1 cellular context compared by ENCODE assay signal in the genomic region with DNA sequence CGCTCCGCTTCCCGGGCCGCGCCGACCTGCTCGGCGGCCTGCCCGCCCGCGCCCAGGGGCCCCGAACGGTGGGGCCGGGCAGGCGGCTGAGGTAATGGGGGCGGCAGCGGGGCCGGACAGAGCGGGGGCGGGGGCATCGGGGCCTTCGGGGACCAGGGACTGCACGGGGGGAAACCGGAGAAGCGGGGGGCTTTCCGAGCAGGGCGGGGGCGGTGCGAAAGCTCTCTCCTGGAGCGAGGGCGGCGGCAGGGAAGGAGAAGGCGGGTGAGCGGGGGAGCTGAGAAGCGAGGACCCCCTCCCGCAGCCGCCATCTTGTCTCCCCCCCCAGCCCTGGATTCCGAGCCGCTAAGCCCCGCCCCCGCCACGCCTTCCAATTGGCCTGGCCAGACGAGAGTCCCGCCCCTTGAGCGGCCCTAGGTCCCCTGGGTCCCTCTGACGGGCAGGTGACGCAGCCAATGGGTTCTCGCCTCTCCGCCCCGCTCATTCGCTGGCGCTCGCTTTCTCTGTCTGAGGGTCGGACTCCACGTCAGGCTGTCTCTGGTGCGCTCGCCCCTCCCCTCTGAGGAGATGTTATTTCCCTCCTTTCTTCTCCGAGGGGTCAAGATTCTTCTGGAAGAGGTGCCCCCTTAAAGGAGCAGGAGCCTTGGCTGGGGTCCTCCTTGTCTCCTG.
TF ChIP-seq lines count a peak whose summit lies in the region.

No MANE protein-coding gene starts in this region.

TF ChIP-seq in HepG2, 621 proteins besides CTCF, POLR2A, EP300 and RAD21 (continued from another document and continues in another):
- TF ChIP-seq, protein P1, sequence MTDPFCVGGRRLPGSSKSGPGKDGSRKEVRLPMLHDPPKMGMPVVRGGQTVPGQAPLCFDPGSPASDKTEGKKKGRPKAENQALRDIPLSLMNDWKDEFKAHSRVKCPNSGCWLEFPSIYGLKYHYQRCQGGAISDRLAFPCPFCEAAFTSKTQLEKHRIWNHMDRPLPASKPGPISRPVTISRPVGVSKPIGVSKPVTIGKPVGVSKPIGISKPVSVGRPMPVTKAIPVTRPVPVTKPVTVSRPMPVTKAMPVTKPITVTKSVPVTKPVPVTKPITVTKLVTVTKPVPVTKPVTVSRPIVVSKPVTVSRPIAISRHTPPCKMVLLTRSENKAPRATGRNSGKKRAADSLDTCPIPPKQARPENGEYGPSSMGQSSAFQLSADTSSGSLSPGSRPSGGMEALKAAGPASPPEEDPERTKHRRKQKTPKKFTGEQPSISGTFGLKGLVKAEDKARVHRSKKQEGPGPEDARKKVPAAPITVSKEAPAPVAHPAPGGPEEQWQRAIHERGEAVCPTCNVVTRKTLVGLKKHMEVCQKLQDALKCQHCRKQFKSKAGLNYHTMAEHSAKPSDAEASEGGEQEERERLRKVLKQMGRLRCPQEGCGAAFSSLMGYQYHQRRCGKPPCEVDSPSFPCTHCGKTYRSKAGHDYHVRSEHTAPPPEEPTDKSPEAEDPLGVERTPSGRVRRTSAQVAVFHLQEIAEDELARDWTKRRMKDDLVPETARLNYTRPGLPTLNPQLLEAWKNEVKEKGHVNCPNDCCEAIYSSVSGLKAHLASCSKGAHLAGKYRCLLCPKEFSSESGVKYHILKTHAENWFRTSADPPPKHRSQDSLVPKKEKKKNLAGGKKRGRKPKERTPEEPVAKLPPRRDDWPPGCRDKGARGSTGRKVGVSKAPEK (CRISPR knock-in tag; IDR thresholded peaks at IDR 0.05; ENCODE audit: borderline replicate concordance) = no peak
- no peak for TF ChIP-seq XBP1 (CRISPR knock-in tag; IDR thresholded peaks at IDR 0.05)
- 0 out of 2 replicates have a peak, but pooled peaks have one; percentile 32 for TF ChIP-seq ZNF33B (CRISPR knock-in tag; IDR thresholded peaks at IDR 0.05)
- no peak for TF ChIP-seq ZNF20 (CRISPR knock-in tag; IDR thresholded peaks at IDR 0.05)
- peak; percentile 66 for TF ChIP-seq RBFOX2 (IDR thresholded peaks at IDR 0.05; ENCODE audit: low read depth, low read length)
- TF ChIP-seq, protein P2, sequence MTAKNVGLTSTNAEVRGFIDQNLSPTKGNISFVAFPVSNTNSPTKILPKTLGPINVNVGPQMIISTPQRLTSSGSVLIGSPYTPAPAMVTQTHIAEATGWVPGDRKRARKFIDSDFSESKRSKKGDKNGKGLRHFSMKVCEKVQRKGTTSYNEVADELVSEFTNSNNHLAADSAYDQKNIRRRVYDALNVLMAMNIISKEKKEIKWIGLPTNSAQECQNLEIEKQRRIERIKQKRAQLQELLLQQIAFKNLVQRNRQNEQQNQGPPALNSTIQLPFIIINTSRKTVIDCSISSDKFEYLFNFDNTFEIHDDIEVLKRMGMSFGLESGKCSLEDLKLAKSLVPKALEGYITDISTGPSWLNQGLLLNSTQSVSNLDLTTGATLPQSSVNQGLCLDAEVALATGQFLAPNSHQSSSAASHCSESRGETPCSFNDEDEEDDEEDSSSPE (CRISPR knock-in tag; IDR thresholded peaks at IDR 0.05) = peak; percentile 59
- TF ChIP-seq MTF2 (CRISPR knock-in tag; IDR thresholded peaks at IDR 0.05; ENCODE audit: borderline replicate concordance) = no peak
- TF ChIP-seq MYNN (CRISPR knock-in tag; IDR thresholded peaks at IDR 0.05; ENCODE audit: low read depth) = no peak
- no peak for TF ChIP-seq ZNF253 (CRISPR knock-in tag; IDR thresholded peaks at IDR 0.05; ENCODE audit: borderline replicate concordance)
- no peak for TF ChIP-seq NFATC3 (CRISPR knock-in tag; IDR thresholded peaks at IDR 0.05)
- TF ChIP-seq ZGPAT (CRISPR knock-in tag; IDR thresholded peaks at IDR 0.05) = no peak; the same call in 1 of the 2 replicates
- no peak for TF ChIP-seq E2F2 (CRISPR knock-in tag; IDR thresholded peaks at IDR 0.05; ENCODE audit: borderline replicate concordance)
- TF ChIP-seq ZNF790 (CRISPR knock-in tag; IDR thresholded peaks at IDR 0.05; ENCODE audit: borderline replicate concordance) = no peak
- no peak for TF ChIP-seq ZNF317 (CRISPR knock-in tag; IDR thresholded peaks at IDR 0.05)
- no peak for TF ChIP-seq RORA (CRISPR knock-in tag; IDR thresholded peaks at IDR 0.05)
- TF ChIP-seq ZMYM3 (CRISPR knock-in tag; IDR thresholded peaks at IDR 0.05) = no peak
- no peak for TF ChIP-seq SMARCC2 (IDR thresholded peaks at IDR 0.05)
- no peak for TF ChIP-seq ZNF510 (CRISPR knock-in tag; IDR thresholded peaks at IDR 0.05; ENCODE audit: low read depth)
- TF ChIP-seq EHMT2 (IDR thresholded peaks at IDR 0.05; ENCODE audit: borderline replicate concordance, low read depth, low read length) = no peak
- TF ChIP-seq CREM (IDR thresholded peaks at IDR 0.05) = peak; percentile 55; the same call in 1 of the 2 replicates
- TF ChIP-seq CREM (CRISPR knock-in tag; IDR thresholded peaks at IDR 0.05) = no peak
- TF ChIP-seq YEATS4 (CRISPR knock-in tag; IDR thresholded peaks at IDR 0.05; ENCODE audit: borderline replicate concordance) = peak; percentile 29; the same call in 1 of the 2 replicates
- TF ChIP-seq ZFP62 (CRISPR knock-in tag; IDR thresholded peaks at IDR 0.05) = no peak
- TF ChIP-seq SAP130 (CRISPR knock-in tag; IDR thresholded peaks at IDR 0.05; ENCODE audit: low read depth) = peak; percentile 67
- TF ChIP-seq NFE2 (CRISPR knock-in tag; IDR thresholded peaks at IDR 0.05) = no peak
- no peak for TF ChIP-seq CAMTA2 (CRISPR knock-in tag; IDR thresholded peaks at IDR 0.05; ENCODE audit: borderline replicate concordance)
- TF ChIP-seq FOXA3 (CRISPR knock-in tag; IDR thresholded peaks at IDR 0.05) = no peak
- no peak for TF ChIP-seq RFXANK (CRISPR knock-in tag; IDR thresholded peaks at IDR 0.05)
- no peak for TF ChIP-seq TARDBP (CRISPR knock-in tag; IDR thresholded peaks at IDR 0.05)
- 0 out of 2 replicates have a peak, but pooled peaks have one; percentile 15 for TF ChIP-seq HCFC1 (IDR thresholded peaks at IDR 0.05; ENCODE audit: low read depth, low read length)
- peak; percentile 75 for TF ChIP-seq GABPB1 (CRISPR knock-in tag; IDR thresholded peaks at IDR 0.05)
- TF ChIP-seq ZNF841 (CRISPR knock-in tag; IDR thresholded peaks at IDR 0.05; ENCODE audit: borderline replicate concordance) = no peak
- no peak for TF ChIP-seq SKI (IDR thresholded peaks at IDR 0.05; ENCODE audit: partially characterized antibody)
- TF ChIP-seq MIER2 (CRISPR knock-in tag; IDR thresholded peaks at IDR 0.05) = no peak
- no peak for TF ChIP-seq TCF7L2 (IDR thresholded peaks at IDR 0.05; ENCODE audit: low read depth, low read length)
- 0 out of 2 replicates have a peak, but pooled peaks have one; percentile 15 for TF ChIP-seq ZNF234 (CRISPR knock-in tag; conservative IDR thresholded peaks at IDR 0.05)
- no peak for TF ChIP-seq ZBTB7A (CRISPR knock-in tag; IDR thresholded peaks at IDR 0.05)
- TF ChIP-seq ZNF468 (CRISPR knock-in tag; IDR thresholded peaks at IDR 0.05) = no peak
- no peak for TF ChIP-seq GRHL1 (CRISPR knock-in tag; conservative IDR thresholded peaks at IDR 0.05)
- peak; percentile 53 for TF ChIP-seq PHF8 (CRISPR knock-in tag; IDR thresholded peaks at IDR 0.05)
- no peak for TF ChIP-seq PLRG1 (conservative IDR thresholded peaks at IDR 0.05)
- TF ChIP-seq SSRP1 (CRISPR knock-in tag; IDR thresholded peaks at IDR 0.05) = no peak
- TF ChIP-seq IRX3 (CRISPR knock-in tag; IDR thresholded peaks at IDR 0.05; ENCODE audit: borderline replicate concordance, low read depth) = no peak
- TF ChIP-seq PTBP1 (IDR thresholded peaks at IDR 0.05; ENCODE audit: low read depth, low read length, poor library complexity, severe bottlenecking) = no peak
- TF ChIP-seq SETDB1 (CRISPR knock-in tag; IDR thresholded peaks at IDR 0.05; ENCODE audit: borderline replicate concordance) = no peak
- TF ChIP-seq, protein P3, sequence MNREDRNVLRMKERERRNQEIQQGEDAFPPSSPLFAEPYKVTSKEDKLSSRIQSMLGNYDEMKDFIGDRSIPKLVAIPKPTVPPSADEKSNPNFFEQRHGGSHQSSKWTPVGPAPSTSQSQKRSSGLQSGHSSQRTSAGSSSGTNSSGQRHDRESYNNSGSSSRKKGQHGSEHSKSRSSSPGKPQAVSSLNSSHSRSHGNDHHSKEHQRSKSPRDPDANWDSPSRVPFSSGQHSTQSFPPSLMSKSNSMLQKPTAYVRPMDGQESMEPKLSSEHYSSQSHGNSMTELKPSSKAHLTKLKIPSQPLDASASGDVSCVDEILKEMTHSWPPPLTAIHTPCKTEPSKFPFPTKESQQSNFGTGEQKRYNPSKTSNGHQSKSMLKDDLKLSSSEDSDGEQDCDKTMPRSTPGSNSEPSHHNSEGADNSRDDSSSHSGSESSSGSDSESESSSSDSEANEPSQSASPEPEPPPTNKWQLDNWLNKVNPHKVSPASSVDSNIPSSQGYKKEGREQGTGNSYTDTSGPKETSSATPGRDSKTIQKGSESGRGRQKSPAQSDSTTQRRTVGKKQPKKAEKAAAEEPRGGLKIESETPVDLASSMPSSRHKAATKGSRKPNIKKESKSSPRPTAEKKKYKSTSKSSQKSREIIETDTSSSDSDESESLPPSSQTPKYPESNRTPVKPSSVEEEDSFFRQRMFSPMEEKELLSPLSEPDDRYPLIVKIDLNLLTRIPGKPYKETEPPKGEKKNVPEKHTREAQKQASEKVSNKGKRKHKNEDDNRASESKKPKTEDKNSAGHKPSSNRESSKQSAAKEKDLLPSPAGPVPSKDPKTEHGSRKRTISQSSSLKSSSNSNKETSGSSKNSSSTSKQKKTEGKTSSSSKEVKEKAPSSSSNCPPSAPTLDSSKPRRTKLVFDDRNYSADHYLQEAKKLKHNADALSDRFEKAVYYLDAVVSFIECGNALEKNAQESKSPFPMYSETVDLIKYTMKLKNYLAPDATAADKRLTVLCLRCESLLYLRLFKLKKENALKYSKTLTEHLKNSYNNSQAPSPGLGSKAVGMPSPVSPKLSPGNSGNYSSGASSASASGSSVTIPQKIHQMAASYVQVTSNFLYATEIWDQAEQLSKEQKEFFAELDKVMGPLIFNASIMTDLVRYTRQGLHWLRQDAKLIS (CRISPR knock-in tag; IDR thresholded peaks at IDR 0.05) = no peak
- TF ChIP-seq SMYD3 (CRISPR knock-in tag; IDR thresholded peaks at IDR 0.05) = no peak
- TF ChIP-seq RARG (CRISPR knock-in tag; IDR thresholded peaks at IDR 0.05; ENCODE audit: low read depth) = no peak
- TF ChIP-seq ZNF543 (CRISPR knock-in tag; IDR thresholded peaks at IDR 0.05) = no peak
- no peak for TF ChIP-seq ZFP37 (CRISPR knock-in tag; IDR thresholded peaks at IDR 0.05; ENCODE audit: borderline replicate concordance)
- TF ChIP-seq CHD2 (IDR thresholded peaks at IDR 0.05; ENCODE audit: low read depth, low read length) = peak; percentile 52; the same call in 1 of the 2 replicates
- TF ChIP-seq ZNF264 (CRISPR knock-in tag; IDR thresholded peaks at IDR 0.05) = 0 out of 2 replicates have a peak, but pooled peaks have one; percentile 49
- TF ChIP-seq AGO2 (optimal IDR thresholded peaks at IDR 0.05; ENCODE audit: low read depth, low read length) = peak; percentile 55
- TF ChIP-seq, protein P4, sequence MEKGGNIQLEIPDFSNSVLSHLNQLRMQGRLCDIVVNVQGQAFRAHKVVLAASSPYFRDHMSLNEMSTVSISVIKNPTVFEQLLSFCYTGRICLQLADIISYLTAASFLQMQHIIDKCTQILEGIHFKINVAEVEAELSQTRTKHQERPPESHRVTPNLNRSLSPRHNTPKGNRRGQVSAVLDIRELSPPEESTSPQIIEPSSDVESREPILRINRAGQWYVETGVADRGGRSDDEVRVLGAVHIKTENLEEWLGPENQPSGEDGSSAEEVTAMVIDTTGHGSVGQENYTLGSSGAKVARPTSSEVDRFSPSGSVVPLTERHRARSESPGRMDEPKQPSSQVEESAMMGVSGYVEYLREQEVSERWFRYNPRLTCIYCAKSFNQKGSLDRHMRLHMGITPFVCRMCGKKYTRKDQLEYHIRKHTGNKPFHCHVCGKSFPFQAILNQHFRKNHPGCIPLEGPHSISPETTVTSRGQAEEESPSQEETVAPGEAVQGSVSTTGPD (CRISPR knock-in tag; IDR thresholded peaks at IDR 0.05) = no peak
- no peak for TF ChIP-seq ZNF839 (CRISPR knock-in tag; IDR thresholded peaks at IDR 0.05; ENCODE audit: borderline replicate concordance)
- TF ChIP-seq ZNF879 (CRISPR knock-in tag; IDR thresholded peaks at IDR 0.05) = 0 out of 2 replicates have a peak, but pooled peaks have one; percentile 44
- no peak for TF ChIP-seq PHF5A (CRISPR knock-in tag; IDR thresholded peaks at IDR 0.05; ENCODE audit: low read depth, unreplicated experiment)
- peak; percentile 53; the same call in 1 of the 2 replicates for TF ChIP-seq ZNF619 (CRISPR knock-in tag; IDR thresholded peaks at IDR 0.05)
- no peak for TF ChIP-seq MZF1 (CRISPR knock-in tag; IDR thresholded peaks at IDR 0.05; ENCODE audit: borderline replicate concordance)
- no peak for TF ChIP-seq SIN3A (IDR thresholded peaks at IDR 0.05; ENCODE audit: borderline replicate concordance, low read depth, low read length)
- TF ChIP-seq MIXL1 (CRISPR knock-in tag; IDR thresholded peaks at IDR 0.05) = no peak
- TF ChIP-seq SMARCE1 (IDR thresholded peaks at IDR 0.05; ENCODE audit: borderline replicate concordance) = no peak
- TF ChIP-seq PCBP2 (optimal IDR thresholded peaks at IDR 0.05; ENCODE audit: low read depth, low read length, poor library complexity, severe bottlenecking) = no peak
